Comparison of ENCODE assay signal across 16 cellular contexts in the genomic region with DNA sequence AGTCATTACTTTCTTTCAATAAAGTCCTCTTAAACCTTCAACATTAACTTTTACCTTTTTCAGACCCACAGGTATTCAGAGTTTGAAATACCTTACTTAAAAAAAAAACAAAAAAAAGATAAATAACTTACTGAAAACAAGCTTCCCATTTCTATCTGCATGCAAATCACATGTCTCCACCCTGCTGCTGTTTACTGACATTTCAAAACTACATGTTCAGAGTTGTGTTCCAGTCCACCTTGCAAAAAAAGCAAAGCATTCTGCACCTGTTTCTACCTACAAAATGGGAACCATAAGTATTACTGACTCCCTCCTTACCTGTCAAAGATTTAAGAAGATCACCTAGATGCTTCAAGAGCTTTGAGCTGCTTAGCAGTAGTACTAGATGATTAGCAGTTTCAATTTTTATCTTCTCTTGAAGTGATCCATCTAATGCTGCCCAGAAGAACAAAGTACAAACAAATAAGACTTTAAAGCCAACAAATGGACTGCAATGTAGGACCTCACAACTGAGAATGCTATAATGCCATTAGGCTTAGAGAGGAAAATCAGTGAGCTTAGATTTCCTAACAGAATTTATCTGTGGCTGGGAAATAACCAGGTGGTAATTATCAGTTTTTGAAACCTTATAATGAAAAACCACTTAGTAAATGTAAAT.
DNase-seq lines count a peak whose midpoint lies in the region; ATAC-seq, FAIRE-seq and TF ChIP-seq lines count a peak whose summit lies in the region.
"Had no signal": no experiment of that assay in that cellular context is flagged by ENCODE, and none has a peak within 500 bp of the region (broad histone marks: within the 10 kb centered on the region; RNA-seq: fewer than 3 reads in every experiment).

No MANE protein-coding gene starts in this region.

- H3K4me3 Mint-ChIP-seq in activated naive CD4-positive, alpha-beta T cell treated with anti-CD3 and anti-CD28 coated beads, Interleukin-2, amount 50 U/mL, for 24 hours: no peak overlapping the region
- no peak overlapping the region for H3K4me3 Mint-ChIP-seq in activated naive CD4-positive, alpha-beta T cell treated with anti-CD3 and anti-CD28 coated beads for 36 hours
- H3K4me3 Mint-ChIP-seq in immature natural killer cell (no peak overlapping the region), progenitor cell of endocrine pancreas (ENCODE audit: low read depth) (no peak overlapping the region)

- no peak overlapping the region for H3K4me2 ChIP-seq in osteoblast (ENCODE audit: insufficient read depth, low read length)
- H3K4me2 ChIP-seq: A549, BLaER1 had no signal

- no peaks in the 10 kb centered on the region for H3K27me3 Mint-ChIP-seq in activated naive CD4-positive, alpha-beta T cell treated with anti-CD3 and anti-CD28 coated beads, Interleukin-2, amount 50 U/mL, for 24 hours
- no peaks in the 10 kb centered on the region for H3K27me3 Mint-ChIP-seq in activated naive CD4-positive, alpha-beta T cell treated with anti-CD3 and anti-CD28 coated beads for 36 hours (ENCODE audit: low read depth)
- H3K27me3 Mint-ChIP-seq in immature natural killer cell (ENCODE audit: low read depth in 3 of 3): no peaks in the 10 kb centered on the region
- H3K27me3 Mint-ChIP-seq in progenitor cell of endocrine pancreas: no peaks in the 10 kb centered on the region

- no peaks in the 10 kb centered on the region for H3K9me3 Mint-ChIP-seq in activated naive CD4-positive, alpha-beta T cell treated with anti-CD3 and anti-CD28 coated beads, Interleukin-2, amount 50 U/mL, for 24 hours
- no peaks in the 10 kb centered on the region for H3K9me3 Mint-ChIP-seq in activated naive CD4-positive, alpha-beta T cell treated with anti-CD3 and anti-CD28 coated beads for 36 hours
- H3K9me3 Mint-ChIP-seq in immature natural killer cell: no peaks in the 10 kb centered on the region
- no peaks in the 10 kb centered on the region for H3K9me3 Mint-ChIP-seq in progenitor cell of endocrine pancreas (ENCODE audit: low read depth)

- H3K9me3 ChIP-seq in osteoblast (ENCODE audit: low read depth, low read length) (no peaks in the 10 kb centered on the region), pancreas (no peaks in the 10 kb centered on the region)
- H3K9me3 ChIP-seq: A549, BLaER1 had no signal

- peaks cover 8% of the 10 kb centered on the region for H4K20me1 ChIP-seq in osteoblast (ENCODE audit: insufficient read depth, low read length)
- H4K20me1 ChIP-seq: BLaER1 had no signal

- H3K79me2 ChIP-seq in osteoblast (ENCODE audit: insufficient read depth, low read length): peaks cover 4% of the 10 kb centered on the region

- CTCF ChIA-PET in activated naive CD4-positive, alpha-beta T cell treated with anti-CD3 and anti-CD28 coated beads for 36 hours (lab: Charles Lee): no interaction called here

- no peak for TF ChIP-seq CTCF in GM12865 (IDR thresholded peaks at IDR 0.05; ENCODE audit: insufficient read depth, low read depth, low read length, missing control alignments)
- TF ChIP-seq CTCF in osteoblast (IDR thresholded peaks at IDR 0.05; ENCODE audit: extremely low read depth, low read depth, low read length): no peak
- no peak for TF ChIP-seq CTCF in pancreas (IDR thresholded peaks at IDR 0.05)
- TF ChIP-seq CTCF in progenitor cell of endocrine pancreas (IDR thresholded peaks at IDR 0.05; ENCODE audit: unreplicated experiment): no peak

- H3K36me3 ChIP-seq in osteoblast (ENCODE audit: insufficient read depth, low read length) (peaks cover 19% of the 10 kb centered on the region), pancreas (peaks cover 0 to 17% (median 7%) of the 10 kb centered on the region in 3 donors)

- no peak overlapping the region for H3K4me3 ChIP-seq in GM12865 (ENCODE audit: low read depth, low read length)
- H3K4me3 ChIP-seq in osteoblast (ENCODE audit: insufficient read depth, low read length): no peak overlapping the region
- no peak overlapping the region for H3K4me3 ChIP-seq in pancreas
- H3K4me3 ChIP-seq: A549, BLaER1, GM12878, GM23248 had no signal

- DNase-seq in activated naive CD4-positive, alpha-beta T cell treated with anti-CD3 and anti-CD28 coated beads for 36 hours: no peak
- peak; percentile 3 for DNase-seq in GM12865 (ENCODE audit: low read depth)
- no peak for DNase-seq in immature natural killer cell
- DNase-seq in osteoblast (ENCODE audit: insufficient read length, low spot score, missing footprints): peak; percentile 13
- no peak for DNase-seq in pancreas
- no peak for DNase-seq in stimulated activated CD8-positive, alpha-beta memory T cell treated with anti-CD3 and anti-CD28 coated beads, Interleukin-4, amount 100 ng/mL, for 48 hours
- no peak for DNase-seq in progenitor cell of endocrine pancreas (ENCODE audit: low spot score, unreplicated experiment)
- DNase-seq: DMS 273 treated with DMSO at 0.1 percent for 48 hours, GM23248 had no signal

- H3K27ac ChIP-seq in osteoblast (ENCODE audit: low read depth, low read length) (no peak overlapping the region), pancreas (no peak overlapping the region)
- H3K27ac ChIP-seq: A549, BLaER1, GM23248 had no signal

- no peak for FAIRE-seq in pancreas (lab: Jason Lieb, UNC)
- FAIRE-seq: A549, GM12878, GM18507, H54 had no signal

- H3K4me1 ChIP-seq in osteoblast (ENCODE audit: insufficient read depth, low read length) (no peaks in the 10 kb centered on the region), pancreas (no peaks in the 10 kb centered on the region)
- H3K4me1 ChIP-seq: A549, BLaER1 had no signal

- peak overlapping the region; percentile 33 for H3K27ac Mint-ChIP-seq in activated naive CD4-positive, alpha-beta T cell treated with anti-CD3 and anti-CD28 coated beads, Interleukin-2, amount 50 U/mL, for 24 hours
- H3K27ac Mint-ChIP-seq in activated naive CD4-positive, alpha-beta T cell treated with anti-CD3 and anti-CD28 coated beads for 36 hours: no peak overlapping the region
- H3K27ac Mint-ChIP-seq in immature natural killer cell (peak overlapping the region in 4 of 6 donors; percentile 44 to 67 (median 48)), progenitor cell of endocrine pancreas (no peak overlapping the region)

- intact Hi-C loops in activated naive CD4-positive, alpha-beta T cell treated with anti-CD3 and anti-CD28 coated beads for 36 hours (cut with micrococcal nuclease): no loop called here
- intact Hi-C loops in pancreas (cut with DNase I): no loop called here

- no peak for ATAC-seq in pancreas
- ATAC-seq: A549, GM12878, HCT116 had no signal

- H3K27me3 ChIP-seq in osteoblast (ENCODE audit: insufficient read depth, low read length) (no peaks in the 10 kb centered on the region), pancreas (no peaks in the 10 kb centered on the region)
- H3K27me3 ChIP-seq: BLaER1 had no signal

- no peaks in the 10 kb centered on the region for H3K4me1 Mint-ChIP-seq in activated naive CD4-positive, alpha-beta T cell treated with anti-CD3 and anti-CD28 coated beads, Interleukin-2, amount 50 U/mL, for 24 hours
- H3K4me1 Mint-ChIP-seq in activated naive CD4-positive, alpha-beta T cell treated with anti-CD3 and anti-CD28 coated beads for 36 hours (ENCODE audit: low read depth): no peaks in the 10 kb centered on the region
- no peaks in the 10 kb centered on the region for H3K4me1 Mint-ChIP-seq in immature natural killer cell
- H3K4me1 Mint-ChIP-seq in progenitor cell of endocrine pancreas (ENCODE audit: low read depth): peaks cover 2% of the 10 kb centered on the region

- peaks cover 24% of the 10 kb centered on the region for H3K36me3 Mint-ChIP-seq in activated naive CD4-positive, alpha-beta T cell treated with anti-CD3 and anti-CD28 coated beads, Interleukin-2, amount 50 U/mL, for 24 hours
- peaks cover 12% of the 10 kb centered on the region for H3K36me3 Mint-ChIP-seq in activated naive CD4-positive, alpha-beta T cell treated with anti-CD3 and anti-CD28 coated beads for 36 hours (ENCODE audit: low read depth)
- H3K36me3 Mint-ChIP-seq in immature natural killer cell: peaks cover 3 to 36% (median 18%) of the 10 kb centered on the region in 3 donors
- peaks cover 22% of the 10 kb centered on the region for H3K36me3 Mint-ChIP-seq in progenitor cell of endocrine pancreas (ENCODE audit: insufficient read depth)

- no peak overlapping the region for H2AFZ ChIP-seq in osteoblast (ENCODE audit: low read length)
- H2AFZ ChIP-seq: GM23248 had no signal

Comparison
In these comparisons a context has a peak if more than half of its experiments do, and no peak if none do; other contexts are left out.
1. H3K27ac Mint-ChIP-seq: peak in activated naive CD4-positive, alpha-beta T cell treated with anti-CD3 and anti-CD28 coated beads, Interleukin-2, amount 50 U/mL, for 24 hours (single experiment) and immature natural killer cell (4 of 6); none in activated naive CD4-positive, alpha-beta T cell treated with anti-CD3 and anti-CD28 coated beads for 36 hours (single experiment) and progenitor cell of endocrine pancreas (single experiment).
2. DNase-seq: peak in GM12865 (single experiment) and osteoblast (single experiment); none in activated naive CD4-positive, alpha-beta T cell treated with anti-CD3 and anti-CD28 coated beads for 36 hours (single experiment), immature natural killer cell (0 of 3), pancreas (0 of 6), stimulated activated CD8-positive, alpha-beta memory T cell treated with anti-CD3 and anti-CD28 coated beads, Interleukin-4, amount 100 ng/mL, for 48 hours (single experiment) and progenitor cell of endocrine pancreas (single experiment).